Comparison of ENCODE assay signal across 9 cellular contexts in genomic region chr19:20664917-20665781, GRCh38. TPM values are rescaled to one million over a fixed set of nuclear protein-coding genes. Genes with fewer than 3 reads are reported as not detected.
A peak's percentile ranks its signal among the peaks of the same experiment; 100 is the strongest.
DNase-seq lines count a peak whose midpoint lies in the region; ATAC-seq, FAIRE-seq and TF ChIP-seq lines count a peak whose summit lies in the region.
"Had no signal": no experiment of that assay in that cellular context is flagged by ENCODE, and none has a peak within 500 bp of the region (broad histone marks: within the 10 kb centered on the region; RNA-seq: fewer than 3 reads in every experiment).

No MANE protein-coding gene starts in this region.

- FAIRE-seq in pancreas (lab: Jason Lieb, UNC), result no peak

- TF ChIP-seq CTCF in PC-9 (conservative IDR thresholded peaks at IDR 0.05), result no peak
- no peak for TF ChIP-seq CTCF in pancreas (IDR thresholded peaks at IDR 0.05)

- peaks cover 23% of the 10 kb centered on the region for H3K9me3 ChIP-seq in PC-9 (ENCODE audit: insufficient read depth, low read depth)
- no peaks in the 10 kb centered on the region for H3K9me3 ChIP-seq in pancreas

- intact Hi-C loops in PC-9 (cut with micrococcal nuclease; ENCODE audit: unreplicated experiment), result no loop called here
- intact Hi-C loops in pancreas (cut with DNase I), result no loop called here

- H3K4me1 ChIP-seq in PC-9 (replicated peaks; ENCODE audit: insufficient read depth) (no peaks in the 10 kb centered on the region), pancreas (peaks cover 0 to 4% (median 0%) of the 10 kb centered on the region in 3 donors)

- POLR2A ChIA-PET in PC-9 (lab: Charles Lee; ENCODE audit: unreplicated experiment), result no interaction called here

- H3K27me3 ChIP-seq in PC-9 (ENCODE audit: insufficient read depth, low read depth) (no peaks in the 10 kb centered on the region), pancreas (no peaks in the 10 kb centered on the region)

- ATAC-seq in pancreas (peak in 1 of 4 donors; percentile 17), HG02973 (IDR thresholded peaks at IDR 0.05; ENCODE audit: unreplicated experiment) (no peak), GM21576 (IDR thresholded peaks at IDR 0.05; ENCODE audit: unreplicated experiment) (no peak)

- 0 out of 2 replicates have a peak overlapping the region, but pooled peaks have one; percentile 26 for H2AFZ ChIP-seq in PC-9

- CTCF ChIA-PET in PC-9 (lab: Charles Lee), result no interaction called here

- no peaks in the 10 kb centered on the region for H4K20me1 ChIP-seq in PC-9 (ENCODE audit: insufficient read depth)

- no peaks in the 10 kb centered on the region for H3K9me2 ChIP-seq in PC-9 (ENCODE audit: insufficient read depth)

- H3K36me3 ChIP-seq in PC-9 (ENCODE audit: low read depth), result peaks cover 5% of the 10 kb centered on the region
- no peaks in the 10 kb centered on the region for H3K36me3 ChIP-seq in pancreas

- DNase-seq in Ammon's horn (ENCODE audit: low spot score) (peak; percentile 59), PC-9 (no peak), globus pallidus (ENCODE audit: low spot score) (peak; percentile 44), pancreas (peak in 2 of 6 donors; percentile 23 to 59), NOMO-1 treated with DMSO at 0.1 percent for 48 hours (lab: John Stamatoyannopoulos, UW; ENCODE audit: unreplicated experiment) (no peak), OCI-M1 (lab: John Stamatoyannopoulos, UW) (no peak)
- DNase-seq: activated T-cell treated with anti-CD3 and anti-CD28 coated beads, Interleukin-2, amount 50 U/mL, for 48 hours had no signal

- peaks cover 11% of the 10 kb centered on the region for H3K79me2 ChIP-seq in PC-9 (ENCODE audit: low read depth)

- H3K27ac ChIP-seq in PC-9 (no peak overlapping the region), pancreas (peak overlapping the region in 3 of 4 donors; percentile 42 to 72 (median 50))

- H3F3A ChIP-seq in PC-9 (ENCODE audit: insufficient read depth, low read depth), result no peaks in the 10 kb centered on the region

- BruUV-seq in PC-9 (replicated peaks; lab: Mats Ljungman, UMichigan), result no TSS peak

- no peak overlapping the region for H3K4me2 ChIP-seq in PC-9

- no peak overlapping the region for H3K4me3 ChIP-seq in PC-9
- H3K4me3 ChIP-seq in pancreas, result peak overlapping the region in 1 of 4 donors; percentile 4

- WGBS in pancreas, 2 donors, result 69 to 74% methylated on average over 22 of the region's 22 CpGs

RNA-seq across cellular contexts. Expression of gene ZNF626, which starts 3.8 kb away (rescaled TPM):
- total RNA-seq in PC-9 (2021) (3.1 and 3.6 TPM in 2 replicates), pancreas (1 to 10 TPM; 4.3 to 9.2 (median 6.9) TPM)
- polyA plus RNA-seq in pancreas, result 1 to 10 TPM; 1.1 to 1.9 TPM

Comparison
In these comparisons a context has a peak if more than half of its experiments do, and no peak if none do; other contexts are left out.
1. DNase-seq: peak in Ammon's horn (single experiment) and globus pallidus (single experiment); none in PC-9 (0 of 2), NOMO-1 treated with DMSO at 0.1 percent for 48 hours (single experiment) and OCI-M1 (single experiment).